Comparison of ENCODE assay signal across 1 cellular context in the genomic region with DNA sequence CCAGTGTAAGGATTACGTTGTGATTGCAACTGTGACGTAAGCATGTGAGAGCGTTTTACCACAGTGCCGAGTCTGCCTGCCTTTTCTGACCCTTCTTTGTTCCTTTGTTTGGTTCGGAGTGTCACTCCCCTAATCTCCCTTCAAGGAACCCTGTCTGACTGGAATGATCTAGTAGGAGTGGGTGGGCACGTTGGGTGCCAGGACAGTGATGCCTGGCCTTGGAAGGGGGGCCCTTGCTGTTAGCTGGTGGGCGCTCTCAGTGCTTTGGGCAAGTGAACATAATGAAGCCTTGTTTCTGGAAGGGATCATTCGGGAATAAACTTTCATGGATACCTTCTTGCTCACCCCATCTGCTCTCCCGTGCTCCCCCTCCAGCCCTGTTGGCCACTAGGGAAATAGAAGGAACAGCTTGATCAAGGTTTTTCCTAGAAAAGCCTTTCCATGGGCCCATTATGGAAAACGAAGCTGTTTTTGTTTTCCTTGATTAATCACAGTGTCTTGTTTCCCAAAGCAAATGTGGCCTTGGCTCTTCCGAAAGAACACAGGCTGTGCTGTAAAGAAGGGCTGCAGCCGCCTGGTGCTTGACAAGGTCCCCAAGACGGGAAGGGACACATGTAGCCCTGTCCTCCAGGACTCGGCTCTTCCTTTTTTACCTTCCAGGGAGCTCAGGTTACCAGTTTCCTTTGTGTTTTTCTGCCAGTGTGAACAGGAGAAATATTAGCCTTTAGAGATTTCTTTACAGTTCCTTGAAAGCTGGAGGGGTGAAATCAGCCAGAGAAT.
TF ChIP-seq lines count a peak whose summit lies in the region.

No MANE protein-coding gene starts in this region.

TF ChIP-seq in K562, 482 proteins besides CTCF, POLR2A, EP300 and RAD21 (continued from another document):
- TF ChIP-seq, protein P1, sequence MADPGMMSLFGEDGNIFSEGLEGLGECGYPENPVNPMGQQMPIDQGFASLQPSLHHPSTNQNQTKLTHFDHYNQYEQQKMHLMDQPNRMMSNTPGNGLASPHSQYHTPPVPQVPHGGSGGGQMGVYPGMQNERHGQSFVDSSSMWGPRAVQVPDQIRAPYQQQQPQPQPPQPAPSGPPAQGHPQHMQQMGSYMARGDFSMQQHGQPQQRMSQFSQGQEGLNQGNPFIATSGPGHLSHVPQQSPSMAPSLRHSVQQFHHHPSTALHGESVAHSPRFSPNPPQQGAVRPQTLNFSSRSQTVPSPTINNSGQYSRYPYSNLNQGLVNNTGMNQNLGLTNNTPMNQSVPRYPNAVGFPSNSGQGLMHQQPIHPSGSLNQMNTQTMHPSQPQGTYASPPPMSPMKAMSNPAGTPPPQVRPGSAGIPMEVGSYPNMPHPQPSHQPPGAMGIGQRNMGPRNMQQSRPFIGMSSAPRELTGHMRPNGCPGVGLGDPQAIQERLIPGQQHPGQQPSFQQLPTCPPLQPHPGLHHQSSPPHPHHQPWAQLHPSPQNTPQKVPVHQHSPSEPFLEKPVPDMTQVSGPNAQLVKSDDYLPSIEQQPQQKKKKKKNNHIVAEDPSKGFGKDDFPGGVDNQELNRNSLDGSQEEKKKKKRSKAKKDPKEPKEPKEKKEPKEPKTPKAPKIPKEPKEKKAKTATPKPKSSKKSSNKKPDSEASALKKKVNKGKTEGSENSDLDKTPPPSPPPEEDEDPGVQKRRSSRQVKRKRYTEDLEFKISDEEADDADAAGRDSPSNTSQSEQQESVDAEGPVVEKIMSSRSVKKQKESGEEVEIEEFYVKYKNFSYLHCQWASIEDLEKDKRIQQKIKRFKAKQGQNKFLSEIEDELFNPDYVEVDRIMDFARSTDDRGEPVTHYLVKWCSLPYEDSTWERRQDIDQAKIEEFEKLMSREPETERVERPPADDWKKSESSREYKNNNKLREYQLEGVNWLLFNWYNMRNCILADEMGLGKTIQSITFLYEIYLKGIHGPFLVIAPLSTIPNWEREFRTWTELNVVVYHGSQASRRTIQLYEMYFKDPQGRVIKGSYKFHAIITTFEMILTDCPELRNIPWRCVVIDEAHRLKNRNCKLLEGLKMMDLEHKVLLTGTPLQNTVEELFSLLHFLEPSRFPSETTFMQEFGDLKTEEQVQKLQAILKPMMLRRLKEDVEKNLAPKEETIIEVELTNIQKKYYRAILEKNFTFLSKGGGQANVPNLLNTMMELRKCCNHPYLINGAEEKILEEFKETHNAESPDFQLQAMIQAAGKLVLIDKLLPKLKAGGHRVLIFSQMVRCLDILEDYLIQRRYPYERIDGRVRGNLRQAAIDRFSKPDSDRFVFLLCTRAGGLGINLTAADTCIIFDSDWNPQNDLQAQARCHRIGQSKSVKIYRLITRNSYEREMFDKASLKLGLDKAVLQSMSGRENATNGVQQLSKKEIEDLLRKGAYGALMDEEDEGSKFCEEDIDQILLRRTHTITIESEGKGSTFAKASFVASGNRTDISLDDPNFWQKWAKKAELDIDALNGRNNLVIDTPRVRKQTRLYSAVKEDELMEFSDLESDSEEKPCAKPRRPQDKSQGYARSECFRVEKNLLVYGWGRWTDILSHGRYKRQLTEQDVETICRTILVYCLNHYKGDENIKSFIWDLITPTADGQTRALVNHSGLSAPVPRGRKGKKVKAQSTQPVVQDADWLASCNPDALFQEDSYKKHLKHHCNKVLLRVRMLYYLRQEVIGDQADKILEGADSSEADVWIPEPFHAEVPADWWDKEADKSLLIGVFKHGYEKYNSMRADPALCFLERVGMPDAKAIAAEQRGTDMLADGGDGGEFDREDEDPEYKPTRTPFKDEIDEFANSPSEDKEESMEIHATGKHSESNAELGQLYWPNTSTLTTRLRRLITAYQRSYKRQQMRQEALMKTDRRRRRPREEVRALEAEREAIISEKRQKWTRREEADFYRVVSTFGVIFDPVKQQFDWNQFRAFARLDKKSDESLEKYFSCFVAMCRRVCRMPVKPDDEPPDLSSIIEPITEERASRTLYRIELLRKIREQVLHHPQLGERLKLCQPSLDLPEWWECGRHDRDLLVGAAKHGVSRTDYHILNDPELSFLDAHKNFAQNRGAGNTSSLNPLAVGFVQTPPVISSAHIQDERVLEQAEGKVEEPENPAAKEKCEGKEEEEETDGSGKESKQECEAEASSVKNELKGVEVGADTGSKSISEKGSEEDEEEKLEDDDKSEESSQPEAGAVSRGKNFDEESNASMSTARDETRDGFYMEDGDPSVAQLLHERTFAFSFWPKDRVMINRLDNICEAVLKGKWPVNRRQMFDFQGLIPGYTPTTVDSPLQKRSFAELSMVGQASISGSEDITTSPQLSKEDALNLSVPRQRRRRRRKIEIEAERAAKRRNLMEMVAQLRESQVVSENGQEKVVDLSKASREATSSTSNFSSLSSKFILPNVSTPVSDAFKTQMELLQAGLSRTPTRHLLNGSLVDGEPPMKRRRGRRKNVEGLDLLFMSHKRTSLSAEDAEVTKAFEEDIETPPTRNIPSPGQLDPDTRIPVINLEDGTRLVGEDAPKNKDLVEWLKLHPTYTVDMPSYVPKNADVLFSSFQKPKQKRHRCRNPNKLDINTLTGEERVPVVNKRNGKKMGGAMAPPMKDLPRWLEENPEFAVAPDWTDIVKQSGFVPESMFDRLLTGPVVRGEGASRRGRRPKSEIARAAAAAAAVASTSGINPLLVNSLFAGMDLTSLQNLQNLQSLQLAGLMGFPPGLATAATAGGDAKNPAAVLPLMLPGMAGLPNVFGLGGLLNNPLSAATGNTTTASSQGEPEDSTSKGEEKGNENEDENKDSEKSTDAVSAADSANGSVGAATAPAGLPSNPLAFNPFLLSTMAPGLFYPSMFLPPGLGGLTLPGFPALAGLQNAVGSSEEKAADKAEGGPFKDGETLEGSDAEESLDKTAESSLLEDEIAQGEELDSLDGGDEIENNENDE (IDR thresholded peaks at IDR 0.05; ENCODE audit: low read depth, low read length), result no peak
- TF ChIP-seq ZNF785 (CRISPR knock-in tag; IDR thresholded peaks at IDR 0.05), result no peak
- TF ChIP-seq ZNF395 (CRISPR knock-in tag; IDR thresholded peaks at IDR 0.05), result no peak; the same call in 1 of the 2 replicates
- no peak for TF ChIP-seq SRF (CRISPR knock-in tag; IDR thresholded peaks at IDR 0.05)
- TF ChIP-seq NONO (IDR thresholded peaks at IDR 0.05; ENCODE audit: low read depth in 2 of 2, low read length in 1 of 2), result no peak
- TF ChIP-seq RUNX1 (IDR thresholded peaks at IDR 0.05; ENCODE audit: low read depth), result no peak
- TF ChIP-seq ELF2 (CRISPR knock-in tag; IDR thresholded peaks at IDR 0.05), result no peak
- no peak for TF ChIP-seq STAT5B (CRISPR knock-in tag; IDR thresholded peaks at IDR 0.05)
- no peak for TF ChIP-seq ZZZ3 (IDR thresholded peaks at IDR 0.05)
TF ChIP-seq in K562: peak in this region for 0.
